Comparison of ENCODE assay signal across 19 cellular contexts in the genomic region with DNA sequence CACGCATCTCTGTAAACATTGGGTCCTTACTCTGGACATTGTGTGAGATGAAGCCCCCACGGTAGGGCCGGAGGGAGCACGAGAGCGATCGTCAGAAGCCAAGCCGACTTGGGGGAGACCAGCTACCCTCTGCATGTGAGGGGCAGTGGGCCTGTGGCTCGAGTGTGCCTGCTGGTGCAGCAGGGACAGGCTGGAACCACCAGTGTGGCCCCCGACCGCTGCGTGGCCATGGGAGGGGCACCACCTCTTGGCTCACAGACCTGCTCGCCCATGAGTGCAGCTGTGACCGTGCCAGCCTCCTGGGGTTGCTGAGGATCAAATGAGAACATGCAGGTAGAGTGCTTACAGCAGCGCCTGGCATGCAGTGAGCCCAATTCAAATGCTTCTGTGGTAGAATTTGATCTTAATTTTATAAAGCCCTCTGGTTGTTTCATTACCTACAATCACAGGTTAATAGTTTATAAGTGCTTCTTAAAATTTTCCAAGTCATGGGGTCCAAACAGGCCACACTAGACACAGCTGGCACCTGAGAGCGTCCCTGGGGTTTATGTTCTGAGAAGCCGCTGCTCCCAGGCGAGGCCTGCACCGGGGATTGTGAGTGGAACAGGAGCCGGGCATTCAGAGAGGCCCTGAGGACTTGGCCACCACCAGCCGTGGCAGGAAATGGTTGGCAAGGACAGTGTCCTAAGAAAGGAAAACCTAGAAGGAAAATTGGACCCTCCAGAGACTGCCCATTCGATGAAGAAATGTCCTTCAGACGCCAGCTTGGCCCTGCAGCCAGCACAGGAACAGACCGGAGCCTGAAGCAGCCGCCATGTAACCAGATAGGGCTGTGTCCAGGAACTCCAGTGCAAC. TPM values are rescaled to one million over a fixed set of nuclear protein-coding genes. Genes with fewer than 3 reads are reported as not detected.
DNase-seq lines count a peak whose midpoint lies in the region; ATAC-seq and TF ChIP-seq lines count a peak whose summit lies in the region.
"Had no signal": no experiment of that assay in that cellular context is flagged by ENCODE, and none has a peak within 500 bp of the region (broad histone marks: within the 10 kb centered on the region; RNA-seq: fewer than 3 reads in every experiment).

No MANE protein-coding gene starts in this region.

- H3K4me1 Mint-ChIP-seq in H9, result peaks cover 33 to 39% of the 10 kb centered on the region in 2 experiments
- H3K4me1 Mint-ChIP-seq in neural progenitor cell, result peaks cover 29% of the 10 kb centered on the region
- H3K4me1 Mint-ChIP-seq: activated naive CD8-positive, alpha-beta T cell treated with anti-CD3 and anti-CD28 coated beads, Interleukin-2, amount 50 U/mL, for 24 hours; B cell had no signal

- H3K4me2 ChIP-seq in H9 (ENCODE audit: insufficient read depth, insufficient read length, low read length) (no peak overlapping the region), neural progenitor cell (no peak overlapping the region)
- H3K4me2 ChIP-seq: PC-9 had no signal

- H3K4me1 ChIP-seq in H9 (ENCODE audit: insufficient read depth, low read length) (no peaks in the 10 kb centered on the region; the same call in 1 of the 2 replicates), neural progenitor cell (no peaks in the 10 kb centered on the region), tibial artery (peaks cover 5 to 95% (median 62%) of the 10 kb centered on the region in 4 donors)
- H3K4me1 ChIP-seq: uterus had no signal

- H3K4me3 ChIP-seq in coronary artery, result no peak overlapping the region
- no peak overlapping the region for H3K4me3 ChIP-seq in neural progenitor cell
- H3K4me3 ChIP-seq in tibial artery, result no peak overlapping the region
- H3K4me3 ChIP-seq: heart left ventricle, PC-9, stomach, uterus had no signal

- no peak overlapping the region for H2BK15ac ChIP-seq in H9 (ENCODE audit: low read depth, low read length)

- H2AFZ ChIP-seq in H9 (ENCODE audit: low read length) (no peak overlapping the region), neural progenitor cell (replicated peaks) (no peak overlapping the region)
- H2AFZ ChIP-seq: PC-9 had no signal

- H3K9me3 ChIP-seq in H9 (ENCODE audit: control insufficient read depth, low read depth, low read length), result no peaks in the 10 kb centered on the region
- no peaks in the 10 kb centered on the region for H3K9me3 ChIP-seq in neural progenitor cell (ENCODE audit: low read depth)
- peaks cover 0 to 7% (median 0%) of the 10 kb centered on the region in 3 donors for H3K9me3 ChIP-seq in tibial artery
- H3K9me3 ChIP-seq: uterus had no signal

- DNase-seq in H9, result no peak
- no peak for DNase-seq in coronary artery (ENCODE audit: low spot score)
- DNase-seq in neural progenitor cell (ENCODE audit: low spot score), result no peak
- DNase-seq in tibial artery, result peak; percentile 57 to 90
- no peak for DNase-seq in amygdala (lab: John Stamatoyannopoulos, UW)
- DNase-seq in epidermal melanocyte (ENCODE audit: insufficient read length, low spot score), result no peak
- DNase-seq: activated CD4-positive, alpha-beta T cell treated with anti-CD3 and anti-CD28 coated beads for 1 hour; activated naive CD8-positive, alpha-beta T cell treated with anti-CD3 and anti-CD28 coated beads, Interleukin-2, amount 50 U/mL, for 24 hours; caudate nucleus; heart left ventricle; NCI-H1105; NCI-H2081 treated with DMSO at 0.1 percent for 48 hours; PC-9; stomach; uterus had no signal

- H3K36me3 ChIP-seq in neural progenitor cell, result no peaks in the 10 kb centered on the region
- no peaks in the 10 kb centered on the region for H3K36me3 ChIP-seq in tibial artery
- H3K36me3 ChIP-seq: heart left ventricle, stomach, uterus had no signal

- TF ChIP-seq CTCF in H9 (conservative IDR thresholded peaks at IDR 0.05) (no peak), coronary artery (IDR thresholded peaks at IDR 0.05) (no peak), neural progenitor cell (IDR thresholded peaks at IDR 0.05) (no peak), tibial artery (IDR thresholded peaks at IDR 0.05) (no peak)

- H3K9ac ChIP-seq in H9 (ENCODE audit: extremely low read depth, insufficient read length, low read length) (no peak overlapping the region), neural progenitor cell (no peak overlapping the region)

- H3K4me3 Mint-ChIP-seq in H9 (peak overlapping the region in 1 of 2 experiments; percentile 37; a peak in 1 of 5 replicates), neural progenitor cell (no peak overlapping the region)
- H3K4me3 Mint-ChIP-seq: activated naive CD8-positive, alpha-beta T cell treated with anti-CD3 and anti-CD28 coated beads, Interleukin-2, amount 50 U/mL, for 24 hours; B cell; nephron had no signal

- H4K5ac ChIP-seq in H9 (ENCODE audit: insufficient read length, low read depth, low read length), result no peak overlapping the region

- H4K8ac ChIP-seq in H9 (replicated peaks; ENCODE audit: insufficient read length, low read depth, low read length), result no peak overlapping the region

- no peak overlapping the region for H3K18ac ChIP-seq in H9 (ENCODE audit: insufficient read length, low read depth, low read length)

- intact Hi-C loops in tibial artery (cut with DNase I; ENCODE audit: low total_unique reads), result loop anchor here (5.0 kb wide), 1 partner anchor 100 kb away; no protein-coding TSS in a partner anchor

- no peak overlapping the region for H3K56ac ChIP-seq in H9 (ENCODE audit: insufficient read length, low read depth, low read length)

- H3K9me3 Mint-ChIP-seq in H9 (peaks cover 8% of the 10 kb centered on the region in 2 experiments), neural progenitor cell (peaks cover 15% of the 10 kb centered on the region)

- no peaks in the 10 kb centered on the region for H3K23me2 ChIP-seq in H9 (ENCODE audit: insufficient read length, low read depth, low read length, poor library complexity, severe bottlenecking)

- H3K27ac Mint-ChIP-seq in H9, result no peak overlapping the region; a peak in 1 of 7 replicates
- peak overlapping the region; percentile 80 for H3K27ac Mint-ChIP-seq in neural progenitor cell
- H3K27ac Mint-ChIP-seq: activated naive CD8-positive, alpha-beta T cell treated with anti-CD3 and anti-CD28 coated beads, Interleukin-2, amount 50 U/mL, for 24 hours; activated T-helper 2 cell treated with anti-CD3 and anti-CD28 coated beads, Interferon-gamma antibody, Interleukin-2, Interleukin-4, amounts not matched to agents 10 μg/mL and 5 μg/mL and 100 μg/mL, durations not matched to agents 14 hours and 24 hours and 36 hours; B cell had no signal

- no peak for ATAC-seq in HG03025 (IDR thresholded peaks at IDR 0.05; ENCODE audit: low FRiP score, unreplicated experiment)
- ATAC-seq: activated naive CD8-positive, alpha-beta T cell treated with anti-CD3 and anti-CD28 coated beads, Interleukin-2, amount 50 U/mL, for 24 hours; heart left ventricle had no signal

- H3K79me2 ChIP-seq in H9 (ENCODE audit: insufficient read depth, low read length) (no peaks in the 10 kb centered on the region), neural progenitor cell (ENCODE audit: low read depth) (no peaks in the 10 kb centered on the region)

- H3K27me3 ChIP-seq in H9 (ENCODE audit: insufficient read depth, low read length) (no peaks in the 10 kb centered on the region; the same call in 1 of the 2 replicates), neural progenitor cell (no peaks in the 10 kb centered on the region), tibial artery (no peaks in the 10 kb centered on the region)
- H3K27me3 ChIP-seq: uterus had no signal

- H2AK5ac ChIP-seq in H9 (ENCODE audit: insufficient read length, low read length), result no peak overlapping the region

- no CpG with 5 or more reads among the region's 24 CpGs for WGBS in H9 (ENCODE audit: extremely low coverage, insufficient read length, low lambda C conversion rate)

- 0 out of 2 replicates have a peak overlapping the region, but pooled peaks have one; percentile 69 for H3K14ac ChIP-seq in H9 (ENCODE audit: insufficient read depth, low read length)

- H2BK12ac ChIP-seq in H9 (ENCODE audit: insufficient read length, low read depth, low read length), result no peak overlapping the region

- no peaks in the 10 kb centered on the region for H3F3A ChIP-seq in neural progenitor cell (ENCODE audit: low read depth)

- H3K27ac ChIP-seq in H9 (ENCODE audit: insufficient read length, low read depth, low read length) (no peak overlapping the region), coronary artery (peak overlapping the region; percentile 90 to 95), neural progenitor cell (no peak overlapping the region), tibial artery (peak overlapping the region; percentile 92 to 98)
- H3K27ac ChIP-seq: heart left ventricle, PC-9, uterus had no signal

- no peak overlapping the region for H2BK20ac ChIP-seq in H9 (ENCODE audit: low read depth, low read length, poor library complexity, severe bottlenecking)

- H3K79me1 ChIP-seq in H9 (ENCODE audit: insufficient read depth, low read depth, low read length, poor library complexity, severe bottlenecking), result no peaks in the 10 kb centered on the region

- no peak overlapping the region for H3K4ac ChIP-seq in H9 (ENCODE audit: low read depth, low read length)

- H3T11ph ChIP-seq in H9 (ENCODE audit: low read length), result no peak overlapping the region

- no peak overlapping the region for H2BK120ac ChIP-seq in H9 (ENCODE audit: low read depth, low read length, poor library complexity, severe bottlenecking)

- H4K20me1 ChIP-seq in H9 (ENCODE audit: control insufficient read depth, insufficient read depth, insufficient read length) (no peaks in the 10 kb centered on the region), neural progenitor cell (ENCODE audit: low read depth) (no peaks in the 10 kb centered on the region)

- no peak overlapping the region for H4K91ac ChIP-seq in H9 (ENCODE audit: insufficient read length, low read depth, low read length)

- H3K23ac ChIP-seq in H9 (ENCODE audit: insufficient read length, low read depth, low read length), result no peak overlapping the region

- peaks cover 0 to 7% (median 2%) of the 10 kb centered on the region in 3 experiments; a peak in 4 of 7 replicates for H3K36me3 Mint-ChIP-seq in H9 (ENCODE audit: insufficient read depth in 1 of 3, low read depth in 3 of 3)
- no peaks in the 10 kb centered on the region for H3K36me3 Mint-ChIP-seq in neural progenitor cell

- peaks cover 23% of the 10 kb centered on the region for H3K27me3 Mint-ChIP-seq in H9 (ENCODE audit: low read depth)
- H3K27me3 Mint-ChIP-seq in neural progenitor cell (ENCODE audit: insufficient read depth, low read depth), result peaks cover 6% of the 10 kb centered on the region

- H2BK5ac ChIP-seq in H9 (ENCODE audit: insufficient read length, low read length), result no peak overlapping the region

RNA-seq across cellular contexts. Expression of a gene that starts 22.6 kb away (rescaled TPM):
- total RNA-seq in H9 (2021), result 14.1 and 15.8 TPM in 2 replicates
- total RNA-seq in neural progenitor cell (ENCODE audit: low replicate concordance), result 5.1 and 8.4 TPM in 2 replicates

Comparison
In these comparisons a context has a peak if more than half of its experiments do, and no peak if none do; other contexts are left out.
1. DNase-seq: peak in tibial artery (2 of 2); none in H9 (single experiment), coronary artery (single experiment), neural progenitor cell (single experiment), amygdala (0 of 56) and epidermal melanocyte (single experiment).
2. H3K27ac ChIP-seq: peak in coronary artery (2 of 2) and tibial artery (2 of 2); none in H9 (single experiment) and neural progenitor cell (single experiment).